In the genomic region with DNA sequence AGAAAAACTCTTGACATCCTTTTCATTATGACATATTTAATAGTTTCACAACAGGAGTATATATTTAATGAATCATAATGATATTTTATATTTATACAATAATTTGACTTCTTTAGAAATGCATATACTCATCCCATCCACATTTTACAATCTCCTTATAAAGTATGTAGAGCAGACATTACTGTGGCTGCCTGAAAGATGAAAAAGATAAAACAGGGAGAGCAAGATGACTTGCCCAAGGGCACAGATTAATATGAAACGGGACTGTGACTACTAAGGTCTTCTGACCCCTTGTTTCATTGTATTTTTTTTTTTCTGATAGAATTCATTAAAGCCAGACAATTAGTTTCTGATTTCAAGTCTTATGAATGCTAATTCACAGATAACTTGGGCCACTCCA, we compare ENCODE assay signal across 6 cellular contexts.
"Had no signal": no experiment of that assay in that cellular context is flagged by ENCODE, and none has a peak within 500 bp of the region (broad histone marks: within the 10 kb centered on the region; RNA-seq: fewer than 3 reads in every experiment).

No MANE protein-coding gene starts in this region.

- H3K27ac Mint-ChIP-seq: IgD-negative memory B cell had no signal

- H3K9me3 Mint-ChIP-seq: IgD-negative memory B cell had no signal

- FAIRE-seq: HepG2, HTR-8/SVneo, K562 had no signal

- H3K36me3 Mint-ChIP-seq: IgD-negative memory B cell had no signal

- H3K4me3 Mint-ChIP-seq: IgD-negative memory B cell had no signal

- ATAC-seq: HepG2, K562 had no signal

- H3K27ac ChIP-seq: HL-60 had no signal

- H3K27me3 Mint-ChIP-seq: IgD-negative memory B cell had no signal

- H3K4me3 ChIP-seq: K562 had no signal

- DNase-seq: IMR-90 had no signal
